In the genomic region with DNA sequence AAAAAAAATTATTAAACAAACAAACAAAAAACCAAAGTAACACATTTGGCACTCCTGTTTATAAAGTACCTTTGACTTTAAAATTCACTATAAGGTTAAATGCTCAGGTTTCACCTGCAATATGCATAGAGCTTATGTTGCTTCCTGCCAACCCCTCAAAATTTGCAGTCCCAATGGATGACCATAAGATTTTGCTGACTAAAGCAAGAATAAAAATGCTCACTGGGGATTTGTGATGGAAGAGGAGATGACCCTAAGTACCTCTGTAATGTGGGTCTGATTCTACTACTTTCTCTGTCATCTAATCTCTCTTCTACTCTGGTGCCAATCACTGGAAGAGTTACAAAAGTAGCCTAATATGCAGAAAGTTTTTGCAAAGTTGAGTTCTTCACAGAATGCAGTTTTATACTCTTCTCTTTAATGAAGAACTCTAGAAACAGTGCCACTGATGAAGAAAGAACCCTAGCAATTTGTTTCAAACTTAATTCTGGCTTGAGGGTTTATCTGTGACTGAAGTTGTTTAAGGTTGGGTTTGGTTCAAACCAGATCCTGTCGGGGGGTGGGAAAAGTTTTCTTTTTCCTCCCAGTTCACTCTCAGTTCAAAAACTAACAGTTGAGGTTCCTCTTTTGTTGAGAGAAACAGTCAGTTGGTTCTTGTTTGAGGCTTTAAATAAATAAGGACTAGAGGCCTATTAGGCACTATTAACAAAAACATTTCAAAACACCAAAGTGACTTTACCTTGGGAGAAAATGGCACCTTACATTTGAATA, we compare ENCODE assay signal across 1 cellular context.
A peak's percentile ranks its signal among the peaks of the same experiment; 100 is the strongest.
TF ChIP-seq lines count a peak whose summit lies in the region.

No MANE protein-coding gene starts in this region.

TF ChIP-seq in K562, 482 proteins besides CTCF, POLR2A, EP300 and RAD21 (continued from another document):
- TF ChIP-seq, protein P1, sequence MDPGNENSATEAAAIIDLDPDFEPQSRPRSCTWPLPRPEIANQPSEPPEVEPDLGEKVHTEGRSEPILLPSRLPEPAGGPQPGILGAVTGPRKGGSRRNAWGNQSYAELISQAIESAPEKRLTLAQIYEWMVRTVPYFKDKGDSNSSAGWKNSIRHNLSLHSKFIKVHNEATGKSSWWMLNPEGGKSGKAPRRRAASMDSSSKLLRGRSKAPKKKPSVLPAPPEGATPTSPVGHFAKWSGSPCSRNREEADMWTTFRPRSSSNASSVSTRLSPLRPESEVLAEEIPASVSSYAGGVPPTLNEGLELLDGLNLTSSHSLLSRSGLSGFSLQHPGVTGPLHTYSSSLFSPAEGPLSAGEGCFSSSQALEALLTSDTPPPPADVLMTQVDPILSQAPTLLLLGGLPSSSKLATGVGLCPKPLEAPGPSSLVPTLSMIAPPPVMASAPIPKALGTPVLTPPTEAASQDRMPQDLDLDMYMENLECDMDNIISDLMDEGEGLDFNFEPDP (CRISPR knock-in tag; IDR thresholded peaks at IDR 0.05), result no peak
- TF ChIP-seq CBFB (CRISPR knock-in tag; IDR thresholded peaks at IDR 0.05), result no peak
- no peak for TF ChIP-seq ESRRB (CRISPR knock-in tag; IDR thresholded peaks at IDR 0.05; ENCODE audit: borderline replicate concordance)
- TF ChIP-seq, protein P2, sequence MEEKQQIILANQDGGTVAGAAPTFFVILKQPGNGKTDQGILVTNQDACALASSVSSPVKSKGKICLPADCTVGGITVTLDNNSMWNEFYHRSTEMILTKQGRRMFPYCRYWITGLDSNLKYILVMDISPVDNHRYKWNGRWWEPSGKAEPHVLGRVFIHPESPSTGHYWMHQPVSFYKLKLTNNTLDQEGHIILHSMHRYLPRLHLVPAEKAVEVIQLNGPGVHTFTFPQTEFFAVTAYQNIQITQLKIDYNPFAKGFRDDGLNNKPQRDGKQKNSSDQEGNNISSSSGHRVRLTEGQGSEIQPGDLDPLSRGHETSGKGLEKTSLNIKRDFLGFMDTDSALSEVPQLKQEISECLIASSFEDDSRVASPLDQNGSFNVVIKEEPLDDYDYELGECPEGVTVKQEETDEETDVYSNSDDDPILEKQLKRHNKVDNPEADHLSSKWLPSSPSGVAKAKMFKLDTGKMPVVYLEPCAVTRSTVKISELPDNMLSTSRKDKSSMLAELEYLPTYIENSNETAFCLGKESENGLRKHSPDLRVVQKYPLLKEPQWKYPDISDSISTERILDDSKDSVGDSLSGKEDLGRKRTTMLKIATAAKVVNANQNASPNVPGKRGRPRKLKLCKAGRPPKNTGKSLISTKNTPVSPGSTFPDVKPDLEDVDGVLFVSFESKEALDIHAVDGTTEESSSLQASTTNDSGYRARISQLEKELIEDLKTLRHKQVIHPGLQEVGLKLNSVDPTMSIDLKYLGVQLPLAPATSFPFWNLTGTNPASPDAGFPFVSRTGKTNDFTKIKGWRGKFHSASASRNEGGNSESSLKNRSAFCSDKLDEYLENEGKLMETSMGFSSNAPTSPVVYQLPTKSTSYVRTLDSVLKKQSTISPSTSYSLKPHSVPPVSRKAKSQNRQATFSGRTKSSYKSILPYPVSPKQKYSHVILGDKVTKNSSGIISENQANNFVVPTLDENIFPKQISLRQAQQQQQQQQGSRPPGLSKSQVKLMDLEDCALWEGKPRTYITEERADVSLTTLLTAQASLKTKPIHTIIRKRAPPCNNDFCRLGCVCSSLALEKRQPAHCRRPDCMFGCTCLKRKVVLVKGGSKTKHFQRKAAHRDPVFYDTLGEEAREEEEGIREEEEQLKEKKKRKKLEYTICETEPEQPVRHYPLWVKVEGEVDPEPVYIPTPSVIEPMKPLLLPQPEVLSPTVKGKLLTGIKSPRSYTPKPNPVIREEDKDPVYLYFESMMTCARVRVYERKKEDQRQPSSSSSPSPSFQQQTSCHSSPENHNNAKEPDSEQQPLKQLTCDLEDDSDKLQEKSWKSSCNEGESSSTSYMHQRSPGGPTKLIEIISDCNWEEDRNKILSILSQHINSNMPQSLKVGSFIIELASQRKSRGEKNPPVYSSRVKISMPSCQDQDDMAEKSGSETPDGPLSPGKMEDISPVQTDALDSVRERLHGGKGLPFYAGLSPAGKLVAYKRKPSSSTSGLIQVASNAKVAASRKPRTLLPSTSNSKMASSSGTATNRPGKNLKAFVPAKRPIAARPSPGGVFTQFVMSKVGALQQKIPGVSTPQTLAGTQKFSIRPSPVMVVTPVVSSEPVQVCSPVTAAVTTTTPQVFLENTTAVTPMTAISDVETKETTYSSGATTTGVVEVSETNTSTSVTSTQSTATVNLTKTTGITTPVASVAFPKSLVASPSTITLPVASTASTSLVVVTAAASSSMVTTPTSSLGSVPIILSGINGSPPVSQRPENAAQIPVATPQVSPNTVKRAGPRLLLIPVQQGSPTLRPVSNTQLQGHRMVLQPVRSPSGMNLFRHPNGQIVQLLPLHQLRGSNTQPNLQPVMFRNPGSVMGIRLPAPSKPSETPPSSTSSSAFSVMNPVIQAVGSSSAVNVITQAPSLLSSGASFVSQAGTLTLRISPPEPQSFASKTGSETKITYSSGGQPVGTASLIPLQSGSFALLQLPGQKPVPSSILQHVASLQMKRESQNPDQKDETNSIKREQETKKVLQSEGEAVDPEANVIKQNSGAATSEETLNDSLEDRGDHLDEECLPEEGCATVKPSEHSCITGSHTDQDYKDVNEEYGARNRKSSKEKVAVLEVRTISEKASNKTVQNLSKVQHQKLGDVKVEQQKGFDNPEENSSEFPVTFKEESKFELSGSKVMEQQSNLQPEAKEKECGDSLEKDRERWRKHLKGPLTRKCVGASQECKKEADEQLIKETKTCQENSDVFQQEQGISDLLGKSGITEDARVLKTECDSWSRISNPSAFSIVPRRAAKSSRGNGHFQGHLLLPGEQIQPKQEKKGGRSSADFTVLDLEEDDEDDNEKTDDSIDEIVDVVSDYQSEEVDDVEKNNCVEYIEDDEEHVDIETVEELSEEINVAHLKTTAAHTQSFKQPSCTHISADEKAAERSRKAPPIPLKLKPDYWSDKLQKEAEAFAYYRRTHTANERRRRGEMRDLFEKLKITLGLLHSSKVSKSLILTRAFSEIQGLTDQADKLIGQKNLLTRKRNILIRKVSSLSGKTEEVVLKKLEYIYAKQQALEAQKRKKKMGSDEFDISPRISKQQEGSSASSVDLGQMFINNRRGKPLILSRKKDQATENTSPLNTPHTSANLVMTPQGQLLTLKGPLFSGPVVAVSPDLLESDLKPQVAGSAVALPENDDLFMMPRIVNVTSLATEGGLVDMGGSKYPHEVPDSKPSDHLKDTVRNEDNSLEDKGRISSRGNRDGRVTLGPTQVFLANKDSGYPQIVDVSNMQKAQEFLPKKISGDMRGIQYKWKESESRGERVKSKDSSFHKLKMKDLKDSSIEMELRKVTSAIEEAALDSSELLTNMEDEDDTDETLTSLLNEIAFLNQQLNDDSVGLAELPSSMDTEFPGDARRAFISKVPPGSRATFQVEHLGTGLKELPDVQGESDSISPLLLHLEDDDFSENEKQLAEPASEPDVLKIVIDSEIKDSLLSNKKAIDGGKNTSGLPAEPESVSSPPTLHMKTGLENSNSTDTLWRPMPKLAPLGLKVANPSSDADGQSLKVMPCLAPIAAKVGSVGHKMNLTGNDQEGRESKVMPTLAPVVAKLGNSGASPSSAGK (IDR thresholded peaks at IDR 0.05), result no peak
- TF ChIP-seq SIN3A (IDR thresholded peaks at IDR 0.05; ENCODE audit: borderline replicate concordance in 2 of 2, control insufficient read depth in 1 of 2, low read depth in 2 of 2, low read length in 2 of 2), result no peak
- no peak for TF ChIP-seq SRF (CRISPR knock-in tag; IDR thresholded peaks at IDR 0.05)
- TF ChIP-seq KLF13 (tag; IDR thresholded peaks at IDR 0.05; ENCODE audit: borderline replicate concordance, low read depth), result no peak
- peak; percentile 47 for TF ChIP-seq MAFG (tag; conservative IDR thresholded peaks at IDR 0.05)
- no peak for TF ChIP-seq BRF1 (IDR thresholded peaks at IDR 0.05; ENCODE audit: borderline replicate concordance, extremely low read depth, insufficient read length)
- no peak for TF ChIP-seq MTF1 (CRISPR knock-in tag; IDR thresholded peaks at IDR 0.05; ENCODE audit: borderline replicate concordance)
- no peak for TF ChIP-seq CEBPB (tag; IDR thresholded peaks at IDR 0.05)
- TF ChIP-seq C11orf30 (IDR thresholded peaks at IDR 0.05; ENCODE audit: low read depth), result peak; percentile 48; the same call in 1 of the 2 replicates
- peak; percentile 75 for TF ChIP-seq ZNF316 (IDR thresholded peaks at IDR 0.05)
